In the genomic region with DNA sequence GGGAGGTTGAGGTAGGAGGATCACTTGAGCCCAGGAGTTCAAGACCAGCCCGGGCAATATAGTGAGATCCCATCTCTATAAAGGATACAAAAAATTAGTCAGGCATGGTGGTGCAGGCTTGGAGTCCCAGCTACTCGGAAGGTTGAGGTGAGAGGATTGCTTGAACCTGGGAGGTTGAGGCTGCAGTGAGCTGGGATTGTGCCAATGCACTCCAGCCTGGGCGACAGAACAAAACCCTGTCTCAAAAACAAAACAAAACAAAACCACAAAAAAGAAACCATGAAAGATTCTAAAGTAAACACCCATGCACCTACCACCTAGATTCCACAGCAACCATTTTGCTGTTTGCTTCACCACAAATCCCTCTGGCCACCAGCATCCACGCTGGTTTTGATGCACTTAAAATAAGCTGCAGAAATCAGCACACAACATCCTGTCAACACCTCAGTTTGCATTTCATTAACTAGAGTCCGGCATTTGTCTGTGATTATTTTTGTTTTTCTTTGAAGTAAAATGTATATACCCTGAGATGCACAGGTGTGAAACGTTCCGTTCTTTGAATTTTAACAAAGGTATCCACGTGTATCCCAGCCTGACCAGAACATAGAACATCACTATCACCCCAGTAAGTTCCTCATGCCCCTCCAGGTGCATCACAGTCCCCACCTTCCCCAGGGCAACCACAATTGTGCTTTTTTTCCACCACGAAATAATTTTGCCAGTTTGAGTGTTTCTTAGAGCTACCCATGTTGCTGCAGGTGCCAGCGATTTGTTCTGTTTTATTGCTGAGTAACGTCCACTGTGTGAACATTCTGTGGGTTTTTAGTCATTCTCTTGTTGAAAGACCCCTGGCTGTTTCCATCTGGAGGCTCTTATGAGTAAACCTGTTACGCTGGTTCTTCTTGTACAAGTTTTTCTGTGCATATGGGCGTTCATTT, we compare ENCODE assay signal across 2 cellular contexts.
TF ChIP-seq lines count a peak whose summit lies in the region.

No MANE protein-coding gene starts in this region.

TF ChIP-seq in IMR-90, 13 proteins besides CTCF, POLR2A, EP300 and RAD21:
- TF ChIP-seq USF2 (IDR thresholded peaks at IDR 0.05; ENCODE audit: low read depth, low read length): no peak
- TF ChIP-seq MAFK (IDR thresholded peaks at IDR 0.05; ENCODE audit: low read depth, low read length): no peak
- no peak for TF ChIP-seq RCOR1 (IDR thresholded peaks at IDR 0.05; ENCODE audit: insufficient replicate concordance, low read length)
- no peak for TF ChIP-seq BHLHE40 (IDR thresholded peaks at IDR 0.05; ENCODE audit: low read depth, low read length)
- no peak for TF ChIP-seq ELK1 (IDR thresholded peaks at IDR 0.05; ENCODE audit: borderline replicate concordance, low read depth, low read length)
- TF ChIP-seq CHD1 (IDR thresholded peaks at IDR 0.05; ENCODE audit: low read depth, low read length): no peak
- TF ChIP-seq NFE2L2 (IDR thresholded peaks at IDR 0.05; ENCODE audit: low read depth, low read length): no peak
- TF ChIP-seq RFX5 (IDR thresholded peaks at IDR 0.05; ENCODE audit: low read depth, low read length): no peak
- no peak for TF ChIP-seq FOS (IDR thresholded peaks at IDR 0.05; ENCODE audit: low read depth, low read length)
- no peak for TF ChIP-seq CEBPB (IDR thresholded peaks at IDR 0.05; ENCODE audit: low read depth, low read length)
- TF ChIP-seq MAZ (IDR thresholded peaks at IDR 0.05; ENCODE audit: borderline replicate concordance, low read depth, low read length): no peak
- TF ChIP-seq MXI1 (IDR thresholded peaks at IDR 0.05; ENCODE audit: borderline replicate concordance, low read depth, low read length): no peak
- no peak for TF ChIP-seq SMC3 (IDR thresholded peaks at IDR 0.05; ENCODE audit: low read depth, low read length)
TF ChIP-seq in IMR-90: peak in this region for 0.

TF ChIP-seq in HepG2, 621 proteins besides CTCF, POLR2A, EP300 and RAD21:
- TF ChIP-seq ZNF264 (CRISPR knock-in tag; IDR thresholded peaks at IDR 0.05) (0 out of 2 replicates have a peak, but pooled peaks have one; percentile 1), ZNF589 (CRISPR knock-in tag; conservative IDR thresholded peaks at IDR 0.05) (no peak)
- TF ChIP-seq, protein P1, sequence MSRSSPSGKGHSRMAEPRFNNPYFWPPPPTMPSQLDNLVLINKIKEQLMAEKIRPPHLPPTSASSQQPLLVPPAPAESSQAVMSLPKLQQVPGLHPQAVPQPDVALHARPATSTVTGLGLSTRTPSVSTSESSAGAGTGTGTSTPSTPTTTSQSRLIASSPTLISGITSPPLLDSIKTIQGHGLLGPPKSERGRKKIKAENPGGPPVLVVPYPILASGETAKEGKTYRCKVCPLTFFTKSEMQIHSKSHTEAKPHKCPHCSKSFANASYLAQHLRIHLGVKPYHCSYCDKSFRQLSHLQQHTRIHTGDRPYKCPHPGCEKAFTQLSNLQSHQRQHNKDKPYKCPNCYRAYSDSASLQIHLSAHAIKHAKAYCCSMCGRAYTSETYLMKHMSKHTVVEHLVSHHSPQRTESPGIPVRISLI (CRISPR knock-in tag; IDR thresholded peaks at IDR 0.05; ENCODE audit: borderline replicate concordance): peak; percentile 40; the same call in 1 of the 2 replicates
TF ChIP-seq in HepG2: peak in this region for 2.
